Comparison of ENCODE assay signal across 1 cellular context in the genomic region with DNA sequence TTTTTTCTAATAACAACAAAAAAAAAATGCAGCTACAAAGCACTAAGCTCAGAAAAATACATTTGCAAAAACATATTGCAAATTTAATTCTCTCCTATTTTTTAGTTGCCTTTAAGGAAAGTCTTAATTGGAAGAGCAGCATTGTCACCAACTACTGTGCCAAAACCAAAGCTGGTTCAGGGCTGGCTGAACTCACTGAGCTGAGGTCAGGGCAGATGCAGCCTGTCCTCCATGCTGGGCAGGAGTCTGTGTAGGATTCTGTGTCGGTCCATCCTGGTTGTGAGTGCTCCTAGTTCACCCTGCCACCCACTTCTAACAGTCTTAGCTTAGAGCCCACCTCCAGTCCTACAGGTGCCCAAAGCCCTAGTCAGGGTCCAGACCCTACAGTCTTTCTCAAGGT.
TF ChIP-seq lines count a peak whose summit lies in the region.

No MANE protein-coding gene starts in this region.

TF ChIP-seq in HepG2, 621 proteins besides CTCF, POLR2A, EP300 and RAD21 (continued from another document):
- TF ChIP-seq, protein P1, sequence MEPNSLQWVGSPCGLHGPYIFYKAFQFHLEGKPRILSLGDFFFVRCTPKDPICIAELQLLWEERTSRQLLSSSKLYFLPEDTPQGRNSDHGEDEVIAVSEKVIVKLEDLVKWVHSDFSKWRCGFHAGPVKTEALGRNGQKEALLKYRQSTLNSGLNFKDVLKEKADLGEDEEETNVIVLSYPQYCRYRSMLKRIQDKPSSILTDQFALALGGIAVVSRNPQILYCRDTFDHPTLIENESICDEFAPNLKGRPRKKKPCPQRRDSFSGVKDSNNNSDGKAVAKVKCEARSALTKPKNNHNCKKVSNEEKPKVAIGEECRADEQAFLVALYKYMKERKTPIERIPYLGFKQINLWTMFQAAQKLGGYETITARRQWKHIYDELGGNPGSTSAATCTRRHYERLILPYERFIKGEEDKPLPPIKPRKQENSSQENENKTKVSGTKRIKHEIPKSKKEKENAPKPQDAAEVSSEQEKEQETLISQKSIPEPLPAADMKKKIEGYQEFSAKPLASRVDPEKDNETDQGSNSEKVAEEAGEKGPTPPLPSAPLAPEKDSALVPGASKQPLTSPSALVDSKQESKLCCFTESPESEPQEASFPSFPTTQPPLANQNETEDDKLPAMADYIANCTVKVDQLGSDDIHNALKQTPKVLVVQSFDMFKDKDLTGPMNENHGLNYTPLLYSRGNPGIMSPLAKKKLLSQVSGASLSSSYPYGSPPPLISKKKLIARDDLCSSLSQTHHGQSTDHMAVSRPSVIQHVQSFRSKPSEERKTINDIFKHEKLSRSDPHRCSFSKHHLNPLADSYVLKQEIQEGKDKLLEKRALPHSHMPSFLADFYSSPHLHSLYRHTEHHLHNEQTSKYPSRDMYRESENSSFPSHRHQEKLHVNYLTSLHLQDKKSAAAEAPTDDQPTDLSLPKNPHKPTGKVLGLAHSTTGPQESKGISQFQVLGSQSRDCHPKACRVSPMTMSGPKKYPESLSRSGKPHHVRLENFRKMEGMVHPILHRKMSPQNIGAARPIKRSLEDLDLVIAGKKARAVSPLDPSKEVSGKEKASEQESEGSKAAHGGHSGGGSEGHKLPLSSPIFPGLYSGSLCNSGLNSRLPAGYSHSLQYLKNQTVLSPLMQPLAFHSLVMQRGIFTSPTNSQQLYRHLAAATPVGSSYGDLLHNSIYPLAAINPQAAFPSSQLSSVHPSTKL (CRISPR knock-in tag; IDR thresholded peaks at IDR 0.05), result no peak
- no peak for TF ChIP-seq ZNF570 (CRISPR knock-in tag; IDR thresholded peaks at IDR 0.05; ENCODE audit: borderline replicate concordance)
- TF ChIP-seq CAMTA2 (CRISPR knock-in tag; IDR thresholded peaks at IDR 0.05; ENCODE audit: borderline replicate concordance), result no peak
- TF ChIP-seq TEAD2 (CRISPR knock-in tag; IDR thresholded peaks at IDR 0.05), result no peak
- TF ChIP-seq ZNF567 (CRISPR knock-in tag; IDR thresholded peaks at IDR 0.05; ENCODE audit: borderline replicate concordance), result no peak
TF ChIP-seq in HepG2: peak in this region for 0.
